In genomic region chr4:87278335-87278794, GRCh38 we compare ENCODE assay signal across 17 cellular contexts. TPM values are rescaled to one million over a fixed set of nuclear protein-coding genes. Genes with fewer than 3 reads are reported as not detected.
DNase-seq lines count a peak whose midpoint lies in the region; ATAC-seq, FAIRE-seq and TF ChIP-seq lines count a peak whose summit lies in the region.
"Had no signal": no experiment of that assay in that cellular context is flagged by ENCODE, and none has a peak within 500 bp of the region (broad histone marks: within the 10 kb centered on the region; RNA-seq: fewer than 3 reads in every experiment).

No MANE protein-coding gene starts in this region.

- peaks cover 7% of the 10 kb centered on the region for H3K9me3 ChIP-seq in HepG2 (ENCODE audit: low read length)
- no peaks in the 10 kb centered on the region for H3K9me3 ChIP-seq in neural progenitor cell (ENCODE audit: low read depth)
- H3K9me3 ChIP-seq: BLaER1 had no signal

- intact Hi-C loops in HepG2 (cut with micrococcal nuclease; ENCODE audit: unreplicated experiment): loop anchor here (1.0 kb wide), 2 partner anchors 36 to 48 kb away; no protein-coding TSS in a partner anchor

- H3K27me3 Mint-ChIP-seq in WTC11 (ENCODE audit: low read depth) (no peaks in the 10 kb centered on the region; the same call in 1 of the 2 replicates), neural progenitor cell (ENCODE audit: insufficient read depth, low read depth) (peaks cover 5% of the 10 kb centered on the region)
- peaks cover 21 to 25% of the 10 kb centered on the region in 2 donors for H3K27me3 Mint-ChIP-seq in natural killer cell treated with Interleukin-12 subunit alpha and Interleukin-12 subunit beta and Interleukin-15 and Interleukin-18, amount 100 ng/mL, for 72 hours

- no peaks in the 10 kb centered on the region for H3K36me3 ChIP-seq in HepG2 (replicated peaks in 1 of 2; ENCODE audit: control insufficient read depth in 1 of 2, insufficient read depth in 2 of 2, low read length in 2 of 2)
- no peaks in the 10 kb centered on the region for H3K36me3 ChIP-seq in neural progenitor cell
- H3K36me3 ChIP-seq: BLaER1 had no signal

- H3K4me3 Mint-ChIP-seq in WTC11 (no peak overlapping the region), neural progenitor cell (no peak overlapping the region)
- H3K4me3 Mint-ChIP-seq in natural killer cell treated with Interleukin-12 subunit alpha and Interleukin-12 subunit beta and Interleukin-15 and Interleukin-18, amount 100 ng/mL, for 72 hours: no peak overlapping the region
- H3K4me3 Mint-ChIP-seq: CD8-positive, alpha-beta memory T cell had no signal

- peak; percentile 15 for DNase-seq in COR-L47 (lab: John Stamatoyannopoulos, UW)
- DNase-seq in WTC11 (ENCODE audit: low spot score): no peak
- peak; percentile 94 for DNase-seq in HepG2 (ENCODE audit: low spot score)
- peak; percentile 10 for DNase-seq in neural progenitor cell (ENCODE audit: low spot score)
- no peak for DNase-seq in natural killer cell treated with Interleukin-12 subunit alpha and Interleukin-12 subunit beta and Interleukin-15 and Interleukin-18, amount 100 ng/mL, for 72 hours (ENCODE audit: low spot score)
- DNase-seq in NOMO-1 (lab: John Stamatoyannopoulos, UW; ENCODE audit: unreplicated experiment in 2 of 2): no peak
- DNase-seq: 8988T; AML-193; CD8-positive, alpha-beta memory T cell; DMS53 had no signal

- H3K27me3 ChIP-seq in HepG2 (ENCODE audit: control insufficient read depth in 1 of 2, insufficient read depth in 2 of 2, low read length in 2 of 2) (no peaks in the 10 kb centered on the region), neural progenitor cell (no peaks in the 10 kb centered on the region)
- H3K27me3 ChIP-seq: BLaER1 had no signal

- POLR2A ChIA-PET in WTC11 (lab: Charles Lee): no interaction called here
- POLR2A ChIA-PET in HepG2 (lab: Yijun Ruan, JAX): interaction anchor here (1.1 to 1.5 kb wide), 4 partner anchors 80 to 141 kb away, joined by 3 to 4 read pairs (median 4); no protein-coding TSS in a partner anchor

- H4K20me1 ChIP-seq in HepG2 (ENCODE audit: insufficient read depth, low read length) (no peaks in the 10 kb centered on the region), neural progenitor cell (ENCODE audit: low read depth) (no peaks in the 10 kb centered on the region)
- H4K20me1 ChIP-seq: BLaER1 had no signal

- no peaks in the 10 kb centered on the region for H3F3A ChIP-seq in neural progenitor cell (ENCODE audit: low read depth)

- H3K27ac ChIP-seq in HepG2 (ENCODE audit: extremely low read length, insufficient read depth, low read length): peak overlapping the region; percentile 89
- H3K27ac ChIP-seq in neural progenitor cell: no peak overlapping the region
- H3K27ac ChIP-seq: BLaER1 had no signal

- no peak for TF ChIP-seq RAD21 in HepG2 (CRISPR knock-in tag; IDR thresholded peaks at IDR 0.05)

- TF ChIP-seq CTCF in WTC11 (IDR thresholded peaks at IDR 0.05) (no peak), HepG2 (CRISPR knock-in tag; IDR thresholded peaks at IDR 0.05) (0 out of 2 replicates have a peak, but pooled peaks have one; percentile 25), neural progenitor cell (IDR thresholded peaks at IDR 0.05) (no peak)

- TF ChIP-seq EP300 in HepG2 (IDR thresholded peaks at IDR 0.05; ENCODE audit: low read depth in 2 of 2, low read length in 2 of 2) (peak in 1 of 2 experiments; percentile 96; a peak in 2 of 4 replicates), HepG2 (CRISPR knock-in tag; IDR thresholded peaks at IDR 0.05; ENCODE audit: borderline replicate concordance) (peak; percentile 93)

- peak overlapping the region; percentile 69 for H3K4me2 ChIP-seq in HepG2 (ENCODE audit: low read depth, low read length)
- no peak overlapping the region for H3K4me2 ChIP-seq in neural progenitor cell
- H3K4me2 ChIP-seq: BLaER1 had no signal

- FAIRE-seq in HepG2 (lab: Jason Lieb, UNC): peak; percentile 97
- FAIRE-seq: GM12878, GM18507, H54 had no signal

- BruUV-seq in HepG2 (replicated peaks; lab: Mats Ljungman, UMichigan): no TSS peak

- no peak overlapping the region for H2AFZ ChIP-seq in HepG2 (ENCODE audit: low read length)
- H2AFZ ChIP-seq in neural progenitor cell (replicated peaks): peak overlapping the region; percentile 34

- H3K9ac ChIP-seq in HepG2 (ENCODE audit: insufficient read depth, low read depth, low read length) (peak overlapping the region; percentile 56; the same call in 1 of the 2 replicates), neural progenitor cell (no peak overlapping the region)
- H3K9ac ChIP-seq: BLaER1 had no signal

- H3K9me3 Mint-ChIP-seq in WTC11: peaks cover 12% of the 10 kb centered on the region
- H3K9me3 Mint-ChIP-seq in neural progenitor cell: peaks cover 13% of the 10 kb centered on the region
- no peaks in the 10 kb centered on the region for H3K9me3 Mint-ChIP-seq in natural killer cell treated with Interleukin-12 subunit alpha and Interleukin-12 subunit beta and Interleukin-15 and Interleukin-18, amount 100 ng/mL, for 72 hours

- H3K79me2 ChIP-seq in HepG2 (ENCODE audit: insufficient read depth, low read length): no peaks in the 10 kb centered on the region
- H3K79me2 ChIP-seq in neural progenitor cell (ENCODE audit: low read depth): no peaks in the 10 kb centered on the region

- 2% methylated on average over 3 of the region's 3 CpGs for WGBS in HepG2 (ENCODE audit: low lambda C conversion rate)

- no peak for TF ChIP-seq POLR2A in HepG2 (IDR thresholded peaks at IDR 0.05; ENCODE audit: insufficient read depth in 1 of 2, low read depth in 2 of 2, low read length in 2 of 2)

- H3K4me1 ChIP-seq in HepG2 (ENCODE audit: insufficient read depth, low read length) (peaks cover 48% of the 10 kb centered on the region), neural progenitor cell (peaks cover 6% of the 10 kb centered on the region)
- H3K4me1 ChIP-seq: BLaER1 had no signal

- no peaks in the 10 kb centered on the region for H3K4me1 Mint-ChIP-seq in WTC11
- H3K4me1 Mint-ChIP-seq in neural progenitor cell: peaks cover 7% of the 10 kb centered on the region
- no peaks in the 10 kb centered on the region for H3K4me1 Mint-ChIP-seq in natural killer cell treated with Interleukin-12 subunit alpha and Interleukin-12 subunit beta and Interleukin-15 and Interleukin-18, amount 100 ng/mL, for 72 hours (ENCODE audit: low read depth in 2 of 2)
- H3K4me1 Mint-ChIP-seq: CD8-positive, alpha-beta memory T cell had no signal

- no peak overlapping the region for H3K27ac Mint-ChIP-seq in WTC11
- H3K27ac Mint-ChIP-seq in neural progenitor cell: no peak overlapping the region
- H3K27ac Mint-ChIP-seq in natural killer cell treated with Interleukin-12 subunit alpha and Interleukin-12 subunit beta and Interleukin-15 and Interleukin-18, amount 100 ng/mL, for 72 hours: no peak overlapping the region
- H3K27ac Mint-ChIP-seq: CD8-positive, alpha-beta memory T cell had no signal

- CTCF ChIA-PET in WTC11 (lab: Charles Lee) (no interaction called here), HepG2 (lab: Yijun Ruan, JAX; ENCODE audit: low intra/inter-chr PET ratio, low total read pairs) (no interaction called here)

- H3K4me3 ChIP-seq in HepG2 (replicated peaks in 1 of 3; ENCODE audit: insufficient read depth in 1 of 3, low read depth in 2 of 3, low read length in 3 of 3): peak overlapping the region in 1 of 3 experiments; percentile 39; a peak in 1 of 6 replicates
- no peak overlapping the region for H3K4me3 ChIP-seq in neural progenitor cell
- H3K4me3 ChIP-seq: BLaER1, GM12878 had no signal

- ATAC-seq in WTC11 (no peak), HepG2 (peak; percentile 98), HG03108 (IDR thresholded peaks at IDR 0.05; ENCODE audit: unreplicated experiment) (no peak)
- no peak for ATAC-seq in natural killer cell treated with Interleukin-12 subunit alpha and Interleukin-12 subunit beta and Interleukin-15 and Interleukin-18, amount 100 ng/mL, for 72 hours
- ATAC-seq: GM12878, HCT116 had no signal

- in situ Hi-C loops in HepG2 (cut with HindIII; ENCODE audit: extremely low pct_ligation_motif_present, low pct_unique_long_range_greater_than_20kb): no loop called here

- H3K36me3 Mint-ChIP-seq in WTC11: peaks cover 7% of the 10 kb centered on the region; the same call in 1 of the 2 replicates
- H3K36me3 Mint-ChIP-seq in neural progenitor cell: no peaks in the 10 kb centered on the region
- H3K36me3 Mint-ChIP-seq in natural killer cell treated with Interleukin-12 subunit alpha and Interleukin-12 subunit beta and Interleukin-15 and Interleukin-18, amount 100 ng/mL, for 72 hours: no peaks in the 10 kb centered on the region
- H3K36me3 Mint-ChIP-seq: CD8-positive, alpha-beta memory T cell had no signal

RNA-seq across cellular contexts. Expression of gene HSD17B13, which starts 44.3 kb away (rescaled TPM):
- 0.07 to 0.25 TPM in 2 of 3 replicates, not detected in the other for total RNA-seq in WTC11 (2021)
- total RNA-seq in HepG2 (2016; rRNA removed; fragmentation: Illumina TruSeq; extraction: Trizol): 0.04 TPM in 1 of 2 replicates, not detected in the other
- total RNA-seq in HepG2 (2016; cell fraction: cytosol; rRNA removed; fragmentation: Illumina TruSeq; extraction: Trizol; ENCODE audit: low read depth): not detected in 2 replicates
- total RNA-seq in HepG2 (2016; cell fraction: insoluble cytoplasmic fraction; rRNA removed; fragmentation: Illumina TruSeq; extraction: Trizol): 0.07 and 0.11 TPM in 2 replicates
- not detected in 2 replicates for total RNA-seq in HepG2 (2016; cell fraction: membrane; rRNA removed; fragmentation: Illumina TruSeq; extraction: Trizol)
- total RNA-seq in HepG2 (2016; cell fraction: nucleus; rRNA removed; fragmentation: Illumina TruSeq; extraction: Trizol): 0.16 and 0.34 TPM in 2 replicates
- 0.15 and 0.27 TPM in 2 replicates for polyA plus RNA-seq in HepG2 (2011; rRNA removed)
- polyA plus RNA-seq in HepG2 (2011; cell fraction: cytosol; rRNA removed): 0.13 TPM in 2 replicates
- 0.32 and 0.40 TPM in 2 replicates for polyA plus RNA-seq in HepG2 (2011; cell fraction: nucleus; rRNA removed)
- 0.59 and 1.4 TPM in 2 replicates for polyA plus RNA-seq in HepG2 (2012)
- polyA plus RNA-seq in HepG2 (2016; cell fraction: cytosol; fragmentation: Illumina TruSeq; extraction: Trizol; ENCODE audit: low read depth): 0.06 TPM in 1 of 2 replicates, not detected in the other
- not detected in 2 replicates for polyA plus RNA-seq in HepG2 (2016; cell fraction: insoluble cytoplasmic fraction; fragmentation: Illumina TruSeq; extraction: Trizol; ENCODE audit: low read depth)
- not detected in 2 replicates for polyA plus RNA-seq in HepG2 (2016; cell fraction: membrane; fragmentation: Illumina TruSeq; extraction: Trizol; ENCODE audit: low read depth)
- 0.53 and 0.68 TPM in 2 replicates for polyA plus RNA-seq in HepG2 (2016; cell fraction: nucleus; fragmentation: Illumina TruSeq; extraction: Trizol; ENCODE audit: insufficient read depth, low read depth)
- polyA minus RNA-seq in HepG2 (2011; rRNA and poly(A)+ RNA removed; ENCODE audit: low replicate concordance): 0.07 TPM in 1 of 2 replicates, not detected in the other
- polyA minus RNA-seq in HepG2 (2011; cell fraction: cytosol; rRNA and poly(A)+ RNA removed): not detected in 2 replicates
- polyA minus RNA-seq in HepG2 (2011; cell fraction: nucleus; rRNA and poly(A)+ RNA removed): 0.37 and 0.52 TPM in 2 replicates
- 0.31 and 0.60 TPM in 2 replicates for total RNA-seq in neural progenitor cell (ENCODE audit: low replicate concordance)
- total RNA-seq in natural killer cell treated with Interleukin-12 subunit alpha and Interleukin-12 subunit beta and Interleukin-15 and Interleukin-18, amount 100 ng/mL, for 72 hours: under 1 TPM in 1 of 2 donors, not detected in 1; 0.12 TPM
- total RNA-seq: G401 had no signal
- polyA plus RNA-seq: CD8-positive, alpha-beta memory T cell had no signal

RNA-seq across cellular contexts. Expression of gene KLHL8, which starts 57.9 kb away (rescaled TPM):
- 6.5 to 7.3 TPM (median 6.8 TPM) in 3 replicates for total RNA-seq in WTC11 (2021)
- total RNA-seq in HepG2 (2016; rRNA removed; fragmentation: Illumina TruSeq; extraction: Trizol): 11.7 and 18.4 TPM in 2 replicates
- 29.5 and 30.8 TPM in 2 replicates for total RNA-seq in HepG2 (2016; cell fraction: cytosol; rRNA removed; fragmentation: Illumina TruSeq; extraction: Trizol; ENCODE audit: low read depth)
- 12.4 and 16.0 TPM in 2 replicates for total RNA-seq in HepG2 (2016; cell fraction: insoluble cytoplasmic fraction; rRNA removed; fragmentation: Illumina TruSeq; extraction: Trizol)
- total RNA-seq in HepG2 (2016; cell fraction: membrane; rRNA removed; fragmentation: Illumina TruSeq; extraction: Trizol): 21.3 and 27.0 TPM in 2 replicates
- 10.2 and 11.7 TPM in 2 replicates for total RNA-seq in HepG2 (2016; cell fraction: nucleus; rRNA removed; fragmentation: Illumina TruSeq; extraction: Trizol)
- polyA plus RNA-seq in HepG2 (2011; rRNA removed): 2.6 and 2.8 TPM in 2 replicates
- polyA plus RNA-seq in HepG2 (2011; cell fraction: cytosol; rRNA removed): 1.7 and 3.5 TPM in 2 replicates
- 1.6 TPM in 2 replicates for polyA plus RNA-seq in HepG2 (2011; cell fraction: nucleus; rRNA removed)
- 7.8 and 8.3 TPM in 2 replicates for polyA plus RNA-seq in HepG2 (2012)
- polyA plus RNA-seq in HepG2 (2016; cell fraction: cytosol; fragmentation: Illumina TruSeq; extraction: Trizol; ENCODE audit: low read depth): 0.57 and 0.74 TPM in 2 replicates
- polyA plus RNA-seq in HepG2 (2016; cell fraction: insoluble cytoplasmic fraction; fragmentation: Illumina TruSeq; extraction: Trizol; ENCODE audit: low read depth): 13.1 and 14.9 TPM in 2 replicates
- 2.8 and 3.1 TPM in 2 replicates for polyA plus RNA-seq in HepG2 (2016; cell fraction: membrane; fragmentation: Illumina TruSeq; extraction: Trizol; ENCODE audit: low read depth)
- polyA plus RNA-seq in HepG2 (2016; cell fraction: nucleus; fragmentation: Illumina TruSeq; extraction: Trizol; ENCODE audit: insufficient read depth, low read depth): 6.6 and 6.7 TPM in 2 replicates
- 6.6 and 12.6 TPM in 2 replicates for polyA minus RNA-seq in HepG2 (2011; rRNA and poly(A)+ RNA removed; ENCODE audit: low replicate concordance)
- polyA minus RNA-seq in HepG2 (2011; cell fraction: cytosol; rRNA and poly(A)+ RNA removed): 8.1 and 10.3 TPM in 2 replicates
- polyA minus RNA-seq in HepG2 (2011; cell fraction: nucleus; rRNA and poly(A)+ RNA removed): 12.7 and 12.9 TPM in 2 replicates
- total RNA-seq in neural progenitor cell (ENCODE audit: low replicate concordance): 11.0 and 20.3 TPM in 2 replicates
- 10 to 100 TPM; 15.7 to 18.8 TPM for total RNA-seq in natural killer cell treated with Interleukin-12 subunit alpha and Interleukin-12 subunit beta and Interleukin-15 and Interleukin-18, amount 100 ng/mL, for 72 hours

Comparison
In these comparisons a context has a peak if more than half of its experiments do, and no peak if none do; other contexts are left out.
1. DNase-seq: peak in COR-L47 (single experiment), HepG2 (single experiment) and neural progenitor cell (single experiment); none in WTC11 (single experiment), natural killer cell treated with Interleukin-12 subunit alpha and Interleukin-12 subunit beta and Interleukin-15 and Interleukin-18, amount 100 ng/mL, for 72 hours (single experiment) and NOMO-1 (0 of 2).